ENCODE assay signal across 19 cellular contexts in the genomic region with DNA sequence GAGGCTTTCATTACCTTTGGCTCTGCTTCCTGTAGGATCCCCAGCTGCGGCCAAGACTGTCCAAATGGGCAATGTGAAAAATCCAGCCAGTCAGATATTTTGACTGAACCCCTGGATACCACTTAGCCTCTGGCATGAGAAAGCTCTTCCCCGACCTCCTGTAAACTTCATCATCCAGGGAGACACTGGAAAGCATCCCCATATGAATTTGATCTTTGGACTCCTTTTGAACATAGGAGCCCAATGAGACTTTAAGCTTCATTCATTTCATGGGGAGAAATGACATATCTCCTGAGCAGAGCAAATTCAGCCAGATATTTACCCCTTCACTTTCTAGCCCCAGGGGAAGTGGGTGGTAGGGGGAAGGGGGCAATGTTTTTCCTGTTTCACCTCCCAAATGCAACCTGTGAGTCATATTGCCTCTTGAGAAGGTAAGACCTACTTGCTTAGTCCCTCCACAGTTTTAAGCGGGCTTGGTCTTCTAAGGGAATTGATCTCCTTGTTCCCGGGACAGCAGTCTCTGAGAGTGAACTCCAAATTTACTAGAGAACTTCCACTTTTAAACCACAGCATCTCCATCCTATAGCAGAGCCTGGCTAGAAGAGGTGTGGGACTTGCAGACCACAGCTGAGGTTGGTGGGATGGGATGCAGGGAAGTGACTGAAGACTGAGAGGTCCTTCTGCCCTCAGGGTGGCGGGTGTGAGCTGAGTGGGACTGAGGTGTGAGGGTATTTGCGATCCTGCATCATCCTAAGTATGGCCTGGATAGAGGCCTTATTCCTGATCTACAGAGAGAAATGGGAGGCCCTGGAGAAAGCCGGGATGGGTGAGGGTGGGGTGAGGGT. TPM values are rescaled to one million over a fixed set of nuclear protein-coding genes. Genes with fewer than 3 reads are reported as not detected.
DNase-seq lines count a peak whose midpoint lies in the region; ATAC-seq and TF ChIP-seq lines count a peak whose summit lies in the region.
"Had no signal": no experiment of that assay in that cellular context is flagged by ENCODE, and none has a peak within 500 bp of the region (broad histone marks: within the 10 kb centered on the region; RNA-seq: fewer than 3 reads in every experiment).

No MANE protein-coding gene starts in this region.

- intact Hi-C loops in PC-9 (cut with micrococcal nuclease; ENCODE audit: unreplicated experiment) = no loop called here

- no peak for DNase-seq in CD4-positive, CD25-positive, alpha-beta regulatory T cell
- DNase-seq in PC-9 (no peak), KBM-7 (no peak), NOMO-1 treated with DMSO at 0.1 percent for 48 hours (lab: John Stamatoyannopoulos, UW; ENCODE audit: unreplicated experiment) (no peak)
- DNase-seq: activated CD4-positive, alpha-beta memory T cell treated with anti-CD3 and anti-CD28 coated beads, Interleukin-2, amount 10 ng/mL, durations not matched to agents 7 days and 5 days; amniotic stem cell; left colon; NCI-H2029 treated with DMSO at 0.1 percent for 48 hours; NCI-H524 treated with DMSO at 0.1 percent for 48 hours; stomach; uterus had no signal

- no peak overlapping the region for H2AFZ ChIP-seq in PC-9

- H3K27ac Mint-ChIP-seq in CD4-positive, CD25-positive, alpha-beta regulatory T cell = peak overlapping the region in 2 of 3 donors; percentile 62 to 65
- H3K27ac Mint-ChIP-seq in activated naive CD8-positive, alpha-beta T cell = peak overlapping the region; percentile 43
- H3K27ac Mint-ChIP-seq: activated CD4-positive, alpha-beta memory T cell treated with anti-CD3 and anti-CD28 coated beads, Interleukin-2, amount 10 ng/mL, durations not matched to agents 7 days and 5 days; activated T-helper 1 cell treated with anti-CD3 and anti-CD28 coated beads, Interleukin-12 subunit alpha, Interleukin-12 subunit beta, Interleukin-2, Interleukin-4 antibody, amounts not matched to agents 30 ng/mL and 10 ng/mL and 1 ng/mL, durations not matched to agents 14 hours and 24 hours and 36 hours had no signal

- ATAC-seq in CD4-positive, CD25-positive, alpha-beta regulatory T cell (ENCODE audit: low read depth in 2 of 2) = no peak
- ATAC-seq in GM18511 (IDR thresholded peaks at IDR 0.05; ENCODE audit: unreplicated experiment) = peak; percentile 36
- peak; percentile 42 for ATAC-seq in GM21786 (IDR thresholded peaks at IDR 0.05; ENCODE audit: unreplicated experiment)
- ATAC-seq in GM21619 (IDR thresholded peaks at IDR 0.05; ENCODE audit: unreplicated experiment) = no peak
- ATAC-seq: left colon had no signal

- no peaks in the 10 kb centered on the region for H3K79me2 ChIP-seq in PC-9 (ENCODE audit: low read depth)

- H3K9me2 ChIP-seq in PC-9 (ENCODE audit: insufficient read depth) = no peaks in the 10 kb centered on the region

- H3K4me3 Mint-ChIP-seq in CD4-positive, CD25-positive, alpha-beta regulatory T cell = no peak overlapping the region
- H3K4me3 Mint-ChIP-seq in activated naive CD8-positive, alpha-beta T cell = no peak overlapping the region
- H3K4me3 Mint-ChIP-seq: activated CD4-positive, alpha-beta memory T cell treated with anti-CD3 and anti-CD28 coated beads, Interleukin-2, amount 10 ng/mL, durations not matched to agents 7 days and 5 days; activated T-helper 1 cell treated with anti-CD3 and anti-CD28 coated beads, Interleukin-12 subunit alpha, Interleukin-12 subunit beta, Interleukin-2, Interleukin-4 antibody, amounts not matched to agents 30 ng/mL and 10 ng/mL and 1 ng/mL, durations not matched to agents 14 hours and 24 hours and 36 hours had no signal

- peaks cover 4% of the 10 kb centered on the region for H3K36me3 Mint-ChIP-seq in CD4-positive, CD25-positive, alpha-beta regulatory T cell
- H3K36me3 Mint-ChIP-seq in activated naive CD8-positive, alpha-beta T cell = no peaks in the 10 kb centered on the region

- no peak for TF ChIP-seq CTCF in PC-9 (conservative IDR thresholded peaks at IDR 0.05)

- BruUV-seq in PC-9 (replicated peaks; lab: Mats Ljungman, UMichigan) = no TSS peak

- no peaks in the 10 kb centered on the region for H3K36me3 ChIP-seq in CD4-positive, CD25-positive, alpha-beta regulatory T cell (ENCODE audit: control insufficient read depth, insufficient read depth, low read length)
- H3K36me3 ChIP-seq in PC-9 (ENCODE audit: low read depth) = no peaks in the 10 kb centered on the region
- H3K36me3 ChIP-seq: stomach, uterus had no signal

- H3F3A ChIP-seq in PC-9 (ENCODE audit: insufficient read depth, low read depth) = no peaks in the 10 kb centered on the region

- H3K27me3 ChIP-seq in CD4-positive, CD25-positive, alpha-beta regulatory T cell (ENCODE audit: control insufficient read depth, insufficient read depth, low read length) = no peaks in the 10 kb centered on the region
- H3K27me3 ChIP-seq in PC-9 (ENCODE audit: insufficient read depth, low read depth) = no peaks in the 10 kb centered on the region
- H3K27me3 ChIP-seq: stomach, uterus had no signal

- no peak overlapping the region for H3K27ac ChIP-seq in CD4-positive, CD25-positive, alpha-beta regulatory T cell (ENCODE audit: insufficient read depth, low read length, poor library complexity, severe bottlenecking)
- no peak overlapping the region for H3K27ac ChIP-seq in PC-9
- H3K27ac ChIP-seq: stomach, uterus had no signal

- CTCF ChIA-PET in PC-9 (lab: Charles Lee) = no interaction called here

- no peak overlapping the region for H3K4me2 ChIP-seq in PC-9
- H3K4me2 ChIP-seq: smooth muscle cell had no signal

- peaks cover 0 to 5% (median under 1%) of the 10 kb centered on the region in 4 donors for H3K4me1 Mint-ChIP-seq in CD4-positive, CD25-positive, alpha-beta regulatory T cell
- H3K4me1 Mint-ChIP-seq in activated naive CD8-positive, alpha-beta T cell (ENCODE audit: low read depth) = peaks cover 24% of the 10 kb centered on the region

- H4K20me1 ChIP-seq in PC-9 (ENCODE audit: insufficient read depth) = no peaks in the 10 kb centered on the region

- no peaks in the 10 kb centered on the region for H3K27me3 Mint-ChIP-seq in CD4-positive, CD25-positive, alpha-beta regulatory T cell
- no peaks in the 10 kb centered on the region for H3K27me3 Mint-ChIP-seq in activated naive CD8-positive, alpha-beta T cell

- no peak overlapping the region for H3K4me3 ChIP-seq in CD4-positive, CD25-positive, alpha-beta regulatory T cell (ENCODE audit: low read depth, low read length)
- H3K4me3 ChIP-seq in PC-9 = no peak overlapping the region
- H3K4me3 ChIP-seq: smooth muscle cell, stomach, uterus had no signal

- no peaks in the 10 kb centered on the region for H3K4me1 ChIP-seq in CD4-positive, CD25-positive, alpha-beta regulatory T cell (ENCODE audit: control insufficient read depth, insufficient read depth, low read length, poor library complexity, severe bottlenecking)
- no peaks in the 10 kb centered on the region; the same call in 1 of the 2 replicates for H3K4me1 ChIP-seq in PC-9 (replicated peaks; ENCODE audit: insufficient read depth)
- H3K4me1 ChIP-seq: uterus had no signal

- H3K9me3 Mint-ChIP-seq in CD4-positive, CD25-positive, alpha-beta regulatory T cell = peaks cover 0 to 9% (median 0%) of the 10 kb centered on the region in 7 donors
- H3K9me3 Mint-ChIP-seq in activated naive CD8-positive, alpha-beta T cell (ENCODE audit: low read depth) = no peaks in the 10 kb centered on the region

- no peaks in the 10 kb centered on the region for H3K9me3 ChIP-seq in CD4-positive, CD25-positive, alpha-beta regulatory T cell (ENCODE audit: control insufficient read depth in 2 of 2, low read length in 2 of 2)
- H3K9me3 ChIP-seq in PC-9 (ENCODE audit: insufficient read depth, low read depth) = no peaks in the 10 kb centered on the region; the same call in 1 of the 2 replicates
- H3K9me3 ChIP-seq: stomach, uterus had no signal

- in situ Hi-C loops in KBM-7 (cut with MboI; ENCODE audit: low pct_unique_long_range_greater_than_20kb, low sequenced_read_pairs) = loop anchor here (25.0 kb wide), 1 partner anchor 112 kb away; the partner anchor contains the start of gene POU2AF3

- POLR2A ChIA-PET in PC-9 (lab: Charles Lee; ENCODE audit: unreplicated experiment) = no interaction called here

RNA-seq across cellular contexts. Expression of gene POU2AF1, which starts 20.3 kb away (rescaled TPM):
- 4.8 TPM for total RNA-seq in CD4-positive, CD25-positive, alpha-beta regulatory T cell
- polyA plus RNA-seq in CD4-positive, CD25-positive, alpha-beta regulatory T cell = 1 to 10 TPM; 1.6 to 3.8 (median 2.2) TPM
- total RNA-seq in PC-9 (2021) = 0.37 TPM in 1 of 2 replicates, not detected in the other
- total RNA-seq: HT1080, MCF 10A, smooth muscle cell had no signal
- polyA plus RNA-seq: smooth muscle cell had no signal

Comparison
In these comparisons a context has a peak if more than half of its experiments do, and no peak if none do; other contexts are left out.
1. ATAC-seq: peak in GM18511 (single experiment) and GM21786 (single experiment); none in CD4-positive, CD25-positive, alpha-beta regulatory T cell (0 of 2) and GM21619 (single experiment).